Comparison of ENCODE assay signal across 2 cellular contexts in genomic region chr19:56348289-56348877, GRCh38.
TF ChIP-seq lines count a peak whose summit lies in the region.

No MANE protein-coding gene starts in this region.

TF ChIP-seq in HepG2, 621 proteins besides CTCF, POLR2A, EP300 and RAD21:
- TF ChIP-seq FOXJ3 (CRISPR knock-in tag; IDR thresholded peaks at IDR 0.05; ENCODE audit: borderline replicate concordance) (no peak), STAG1 (CRISPR knock-in tag; IDR thresholded peaks at IDR 0.05) (0 out of 2 replicates have a peak, but pooled peaks have one; percentile 25), RCOR2 (CRISPR knock-in tag; IDR thresholded peaks at IDR 0.05) (peak; percentile 59; the same call in 1 of the 2 replicates), KDM1A (CRISPR knock-in tag; IDR thresholded peaks at IDR 0.05) (peak; percentile 70; the same call in 1 of the 2 replicates), ZMYM3 (CRISPR knock-in tag; IDR thresholded peaks at IDR 0.05) (peak; percentile 86), AHR (CRISPR knock-in tag; IDR thresholded peaks at IDR 0.05) (no peak), ZNF652 (CRISPR knock-in tag; IDR thresholded peaks at IDR 0.05; ENCODE audit: borderline replicate concordance, low read depth) (peak; percentile 94), PRMT3 (CRISPR knock-in tag; IDR thresholded peaks at IDR 0.05; ENCODE audit: borderline replicate concordance, low read depth) (no peak), ADNP (CRISPR knock-in tag; IDR thresholded peaks at IDR 0.05) (peak; percentile 77)

TF ChIP-seq in K562, 482 proteins besides CTCF, POLR2A, EP300 and RAD21:
- TF ChIP-seq HDAC2 (IDR thresholded peaks at IDR 0.05) (peak; percentile 72; the same call in 1 of the 2 replicates), BCOR (IDR thresholded peaks at IDR 0.05) (peak; percentile 99), ZNF277 (CRISPR knock-in tag; IDR thresholded peaks at IDR 0.05; ENCODE audit: borderline replicate concordance) (no peak), SMARCA5 (IDR thresholded peaks at IDR 0.05) (peak; percentile 84), PKNOX1 (IDR thresholded peaks at IDR 0.05) (peak; percentile 15; the same call in 1 of the 2 replicates), CC2D1A (IDR thresholded peaks at IDR 0.05) (0 out of 2 replicates have a peak, but pooled peaks have one; percentile 28), HMBOX1 (IDR thresholded peaks at IDR 0.05) (peak; percentile 69), ZNF785 (CRISPR knock-in tag; IDR thresholded peaks at IDR 0.05) (no peak), CBX1 (IDR thresholded peaks at IDR 0.05; ENCODE audit: low read depth) (peak; percentile 77; the same call in 1 of the 2 replicates), VEZF1 (CRISPR knock-in tag; IDR thresholded peaks at IDR 0.05) (no peak), RCOR1 (IDR thresholded peaks at IDR 0.05; ENCODE audit: borderline replicate concordance in 1 of 2, low read depth in 2 of 2, low read length in 2 of 2) (peak in 1 of 2 experiments; percentile 75; a peak in 1 of 4 replicates), CTCFL (IDR thresholded peaks at IDR 0.05; ENCODE audit: borderline replicate concordance, insufficient read depth, low read depth, low read length, poor library complexity, severe bottlenecking) (peak; percentile 61), CBFA2T2 (conservative IDR thresholded peaks at IDR 0.05) (no peak), CBX3 (IDR thresholded peaks at IDR 0.05; ENCODE audit: borderline replicate concordance in 1 of 2, low read length in 2 of 2) (peak in 1 of 2 experiments; percentile 65; a peak in 1 of 3 replicates), FOSL1 (tag; conservative IDR thresholded peaks at IDR 0.05) (no peak), KDM1A (IDR thresholded peaks at IDR 0.05) (peak; percentile 45 to 84; a peak in 3 of 4 replicates), RBM25 (IDR thresholded peaks at IDR 0.05; ENCODE audit: low read depth, low read length, severe bottlenecking) (peak; percentile 95), ADNP (tag; IDR thresholded peaks at IDR 0.05) (peak; percentile 79), ZNF644 (tag; IDR thresholded peaks at IDR 0.05; ENCODE audit: low read depth) (no peak)
